In genomic region chr10:131822013-131822693, GRCh38 we compare ENCODE assay signal across 16 cellular contexts.
"Had no signal": no experiment of that assay in that cellular context is flagged by ENCODE, and none has a peak within 500 bp of the region (broad histone marks: within the 10 kb centered on the region; RNA-seq: fewer than 3 reads in every experiment).

No MANE protein-coding gene starts in this region.

- H3K27me3 ChIP-seq: body of pancreas had no signal

- H3K4me3 ChIP-seq: body of pancreas, mucosa of descending colon, skin epidermis had no signal

- H3K27ac Mint-ChIP-seq: activated CD4-positive, alpha-beta memory T cell treated with anti-CD3 and anti-CD28 coated beads for 36 hours; activated CD8-positive, alpha-beta memory T cell treated with anti-CD3 and anti-CD28 coated beads, Interleukin-2, amount 10 ng/mL, durations not matched to agents 7 days and 5 days; activated naive CD4-positive, alpha-beta T cell treated with anti-CD3 and anti-CD28 coated beads, Interleukin-2, amount 50 U/mL, for 72 hours; naive thymus-derived CD4-positive, alpha-beta T cell; stimulated activated naive CD8-positive, alpha-beta T cell treated with anti-CD3 and anti-CD28 coated beads, Interleukin-15, Interleukin-2, amounts not matched to agents 100 ng/mL and 50 ng/mL, for 24 hours had no signal

- H3K4me1 Mint-ChIP-seq: activated CD8-positive, alpha-beta memory T cell treated with anti-CD3 and anti-CD28 coated beads, Interleukin-2, amount 10 ng/mL, durations not matched to agents 7 days and 5 days had no signal

- H3K9me3 Mint-ChIP-seq: activated CD4-positive, alpha-beta memory T cell treated with anti-CD3 and anti-CD28 coated beads for 36 hours; activated naive CD4-positive, alpha-beta T cell treated with anti-CD3 and anti-CD28 coated beads, Interleukin-2, amount 50 U/mL, for 72 hours; naive thymus-derived CD4-positive, alpha-beta T cell; stimulated activated naive CD8-positive, alpha-beta T cell treated with anti-CD3 and anti-CD28 coated beads, Interleukin-15, Interleukin-2, amounts not matched to agents 100 ng/mL and 50 ng/mL, for 24 hours had no signal

- H3K36me3 Mint-ChIP-seq: activated CD4-positive, alpha-beta memory T cell treated with anti-CD3 and anti-CD28 coated beads for 36 hours; activated CD8-positive, alpha-beta memory T cell treated with anti-CD3 and anti-CD28 coated beads, Interleukin-2, amount 10 ng/mL, durations not matched to agents 7 days and 5 days; activated naive CD4-positive, alpha-beta T cell treated with anti-CD3 and anti-CD28 coated beads, Interleukin-2, amount 50 U/mL, for 72 hours; naive thymus-derived CD4-positive, alpha-beta T cell had no signal

- ATAC-seq: activated CD8-positive, alpha-beta memory T cell treated with anti-CD3 and anti-CD28 coated beads, Interleukin-2, amount 10 ng/mL, durations not matched to agents 7 days and 5 days; activated naive CD4-positive, alpha-beta T cell treated with anti-CD3 and anti-CD28 coated beads, Interleukin-2, amount 50 U/mL, for 72 hours; body of pancreas; left cardiac atrium; mucosa of descending colon; naive thymus-derived CD4-positive, alpha-beta T cell had no signal

- DNase-seq: activated CD4-positive, alpha-beta memory T cell treated with anti-CD3 and anti-CD28 coated beads for 36 hours; activated T-cell treated with anti-CD3 and anti-CD28 coated beads, Interleukin-2, amount 50 U/mL, for 48 hours; amygdala; body of pancreas; central memory CD4-positive, alpha-beta T cell; cortex of kidney; effector memory CD4-positive, alpha-beta T cell; foreskin melanocyte; left cardiac atrium; naive thymus-derived CD4-positive, alpha-beta T cell had no signal

- H3K27me3 Mint-ChIP-seq: activated CD4-positive, alpha-beta memory T cell treated with anti-CD3 and anti-CD28 coated beads for 36 hours; activated CD8-positive, alpha-beta memory T cell treated with anti-CD3 and anti-CD28 coated beads, Interleukin-2, amount 10 ng/mL, durations not matched to agents 7 days and 5 days had no signal

- H3K9me3 ChIP-seq: body of pancreas, mucosa of descending colon, neutrophil had no signal

- H3K27ac ChIP-seq: body of pancreas, neutrophil, skin epidermis had no signal

- H3K4me3 Mint-ChIP-seq: activated CD4-positive, alpha-beta memory T cell treated with anti-CD3 and anti-CD28 coated beads for 36 hours; activated CD8-positive, alpha-beta memory T cell treated with anti-CD3 and anti-CD28 coated beads, Interleukin-2, amount 10 ng/mL, durations not matched to agents 7 days and 5 days; naive thymus-derived CD4-positive, alpha-beta T cell; stimulated activated naive CD8-positive, alpha-beta T cell treated with anti-CD3 and anti-CD28 coated beads, Interleukin-15, Interleukin-2, amounts not matched to agents 100 ng/mL and 50 ng/mL, for 24 hours had no signal

- H3K36me3 ChIP-seq: neutrophil had no signal

- H3K4me1 ChIP-seq: body of pancreas had no signal
